In the genomic region with DNA sequence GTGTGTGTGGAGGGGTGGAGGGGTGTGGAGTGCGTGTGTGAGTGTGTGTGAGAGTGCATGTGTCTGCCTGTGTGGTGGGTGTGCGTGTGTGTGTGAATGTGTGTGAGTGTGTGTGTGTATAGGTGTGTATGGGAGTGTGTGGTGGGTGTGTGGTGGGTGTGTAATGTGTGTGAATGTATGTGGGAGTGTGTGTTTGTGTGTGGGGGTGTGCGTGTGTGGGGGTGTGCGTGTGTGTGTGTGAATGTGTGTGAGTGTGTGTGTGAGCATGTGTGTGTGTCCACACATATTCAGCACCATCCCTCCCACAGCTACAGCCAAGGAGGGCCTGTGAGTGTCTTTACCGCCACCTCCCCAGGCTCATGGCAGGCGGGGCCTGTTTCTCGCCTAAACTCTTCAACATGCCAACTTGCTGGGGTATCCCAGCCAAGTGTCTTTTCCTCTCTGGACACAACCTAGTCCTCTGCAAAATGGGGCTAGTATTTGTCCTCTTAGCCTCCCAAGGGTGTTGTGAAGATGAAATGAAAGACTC, we compare ENCODE assay signal across 1 cellular context.
TF ChIP-seq lines count a peak whose summit lies in the region.

No MANE protein-coding gene starts in this region.

TF ChIP-seq in WTC11, 78 proteins besides CTCF, POLR2A, EP300 and RAD21 (continued from another document):
- TF ChIP-seq ZNF512 (CRISPR knock-in tag; IDR thresholded peaks at IDR 0.05; ENCODE audit: borderline replicate concordance): no peak
- no peak for TF ChIP-seq JUN (CRISPR knock-in tag; IDR thresholded peaks at IDR 0.05)
